Comparison of ENCODE assay signal across 17 cellular contexts in the genomic region with DNA sequence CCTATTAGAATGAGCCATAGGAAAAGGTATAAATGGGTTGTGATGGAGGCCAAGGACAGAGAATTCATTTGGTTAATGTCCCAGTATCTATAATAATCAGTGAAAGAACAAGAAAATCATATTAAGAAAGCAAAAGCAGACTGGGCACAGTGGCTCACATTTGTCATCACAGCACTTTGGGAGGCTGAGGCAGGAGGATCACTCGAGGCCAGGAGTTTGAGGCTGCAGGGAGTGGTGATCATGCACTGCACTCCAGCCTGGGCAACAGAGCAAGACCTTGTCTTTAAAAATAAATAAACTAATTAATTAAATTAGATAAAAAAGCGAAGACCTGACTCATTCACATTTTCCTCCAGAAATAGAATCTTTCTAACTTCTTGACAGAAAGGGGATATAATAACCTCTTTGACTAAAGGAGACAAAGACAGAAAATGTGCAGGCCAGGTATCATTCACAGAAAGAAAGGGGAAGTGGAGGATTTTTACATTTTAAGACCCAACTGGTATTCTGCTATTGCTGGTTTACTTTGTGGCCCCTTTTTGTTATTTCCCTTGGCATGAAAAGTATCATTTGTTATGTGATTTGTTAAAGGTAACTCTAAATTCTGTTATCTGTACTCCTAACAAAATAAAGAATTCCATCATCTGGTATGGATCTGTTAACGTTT. TPM values are rescaled to one million over a fixed set of nuclear protein-coding genes. Genes with fewer than 3 reads are reported as not detected.
DNase-seq lines count a peak whose midpoint lies in the region; ATAC-seq and TF ChIP-seq lines count a peak whose summit lies in the region.
"Had no signal": no experiment of that assay in that cellular context is flagged by ENCODE, and none has a peak within 500 bp of the region (broad histone marks: within the 10 kb centered on the region; RNA-seq: fewer than 3 reads in every experiment).

No MANE protein-coding gene starts in this region.

- H3K4me1 Mint-ChIP-seq in activated CD4-positive, alpha-beta memory T cell treated with anti-CD3 and anti-CD28 coated beads, Interleukin-2, amount 10 ng/mL, durations not matched to agents 7 days and 5 days = peaks cover 37% of the 10 kb centered on the region
- peaks cover 31% of the 10 kb centered on the region for H3K4me1 Mint-ChIP-seq in activated CD4-positive, alpha-beta memory T cell treated with anti-CD3 and anti-CD28 coated beads for 36 hours (ENCODE audit: low read depth)
- H3K4me1 Mint-ChIP-seq in endodermal cell = peaks cover 40% of the 10 kb centered on the region
- H3K4me1 Mint-ChIP-seq in progenitor cell of endocrine pancreas (ENCODE audit: low read depth) = peaks cover 41% of the 10 kb centered on the region

- POLR2A ChIA-PET in activated CD4-positive, alpha-beta memory T cell treated with anti-CD3 and anti-CD28 coated beads, Interleukin-2, amount 10 ng/mL, durations not matched to agents 7 days and 5 days (lab: Charles Lee) = interaction anchor here (1.3 to 4.1 kb wide), 3 partner anchors 23 to 70 kb away, joined by 5 to 25 read pairs (median 20); partner anchors contain the start of gene MAPK14
- POLR2A ChIA-PET in activated CD4-positive, alpha-beta memory T cell treated with anti-CD3 and anti-CD28 coated beads for 36 hours (lab: Charles Lee) = interaction anchor here (0.7 to 1.3 kb wide), 2 partner anchors 22 to 71 kb away, joined by 3 read pairs; partner anchors contain the start of gene MAPK14

- peaks cover 52% of the 10 kb centered on the region for H3K36me3 Mint-ChIP-seq in activated CD4-positive, alpha-beta memory T cell treated with anti-CD3 and anti-CD28 coated beads, Interleukin-2, amount 10 ng/mL, durations not matched to agents 7 days and 5 days (ENCODE audit: low read depth)
- H3K36me3 Mint-ChIP-seq in activated CD4-positive, alpha-beta memory T cell treated with anti-CD3 and anti-CD28 coated beads for 36 hours = peaks cover 11% of the 10 kb centered on the region
- peaks cover 7% of the 10 kb centered on the region for H3K36me3 Mint-ChIP-seq in endodermal cell (ENCODE audit: low read depth)
- H3K36me3 Mint-ChIP-seq in progenitor cell of endocrine pancreas (ENCODE audit: insufficient read depth) = peaks cover 4% of the 10 kb centered on the region

- H3K9me3 ChIP-seq in Loucy (ENCODE audit: insufficient read depth, low read depth, low read length) (no peaks in the 10 kb centered on the region), endodermal cell (ENCODE audit: control insufficient read depth, low read length) (no peaks in the 10 kb centered on the region), lower lobe of right lung (no peaks in the 10 kb centered on the region)
- H3K9me3 ChIP-seq: esophagus squamous epithelium, gastroesophageal sphincter had no signal

- intact Hi-C loops in activated CD4-positive, alpha-beta memory T cell treated with anti-CD3 and anti-CD28 coated beads for 36 hours (cut with micrococcal nuclease) = no loop called here
- intact Hi-C loops in lower lobe of right lung (cut with DNase I) = loop anchor here (5.0 kb wide), 1 partner anchor 71 kb away; the partner anchor contains the start of gene MAPK14

- no peaks in the 10 kb centered on the region for H3K27me3 ChIP-seq in Loucy (ENCODE audit: insufficient read depth, low read length, poor library complexity, severe bottlenecking)
- no peaks in the 10 kb centered on the region for H3K27me3 ChIP-seq in endodermal cell (ENCODE audit: control insufficient read depth, insufficient read depth, low read length, poor library complexity, severe bottlenecking)
- H3K27me3 ChIP-seq in lower lobe of right lung (ENCODE audit: low read depth) = no peaks in the 10 kb centered on the region
- H3K27me3 ChIP-seq: esophagus squamous epithelium, gastroesophageal sphincter had no signal

- H3K4me3 ChIP-seq in Loucy (ENCODE audit: low read length, poor library complexity, severe bottlenecking) = peak overlapping the region; percentile 66
- H3K4me3 ChIP-seq in endodermal cell (ENCODE audit: low read length) = no peak overlapping the region
- no peak overlapping the region for H3K4me3 ChIP-seq in lower lobe of right lung
- H3K4me3 ChIP-seq: esophagus squamous epithelium, gastroesophageal sphincter had no signal

- CTCF ChIA-PET in activated CD4-positive, alpha-beta memory T cell treated with anti-CD3 and anti-CD28 coated beads, Interleukin-2, amount 10 ng/mL, durations not matched to agents 7 days and 5 days (lab: Charles Lee) = interaction anchor here (0.6 to 8.9 kb wide), 4 partner anchors 16 to 693 kb away, joined by 3 to 142 read pairs (median 4); partner anchors contain the start of gene MAPK14
- CTCF ChIA-PET in activated CD4-positive, alpha-beta memory T cell treated with anti-CD3 and anti-CD28 coated beads for 36 hours (lab: Charles Lee) = interaction anchor here (1.0 to 1.3 kb wide), 3 partner anchors 13 to 71 kb away, joined by 3 to 5 read pairs (median 4); partner anchors contain the start of gene MAPK14

- no peak overlapping the region for H2AFZ ChIP-seq in Loucy (ENCODE audit: low read length)

- H3F3A ChIP-seq in Loucy (ENCODE audit: low read depth) = peaks cover 28% of the 10 kb centered on the region

- no peak for ATAC-seq in lower lobe of right lung
- ATAC-seq: gastroesophageal sphincter had no signal

- WGBS in endodermal cell (ENCODE audit: insufficient coverage in 1 of 2, insufficient read length in 1 of 2), 2 experiments = 55 to 76% methylated on average over 1 to 2 of the region's 3 CpGs

- H3K9me2 ChIP-seq in Loucy (replicated peaks; ENCODE audit: low read depth, low read length) = no peaks in the 10 kb centered on the region

- no peak for TF ChIP-seq CTCF in Loucy (conservative IDR thresholded peaks at IDR 0.05; ENCODE audit: low read length)
- TF ChIP-seq CTCF in endodermal cell (conservative IDR thresholded peaks at IDR 0.05) = no peak
- no peak for TF ChIP-seq CTCF in progenitor cell of endocrine pancreas (IDR thresholded peaks at IDR 0.05; ENCODE audit: unreplicated experiment)
- TF ChIP-seq CTCF in lower lobe of right lung (IDR thresholded peaks at IDR 0.05) = no peak

- H3K36me3 ChIP-seq in Loucy (ENCODE audit: insufficient read depth, low read length) (peaks cover 36% of the 10 kb centered on the region; the same call in 1 of the 2 replicates), endodermal cell (ENCODE audit: control insufficient read depth, insufficient read depth, low read length) (peaks cover 30% of the 10 kb centered on the region), lower lobe of right lung (peaks cover 56% of the 10 kb centered on the region)

- H3K79me2 ChIP-seq in Loucy (ENCODE audit: insufficient read depth, low read length) = peaks cover 43% of the 10 kb centered on the region

- no peak for DNase-seq in activated CD4-positive, alpha-beta memory T cell treated with anti-CD3 and anti-CD28 coated beads, Interleukin-2, amount 10 ng/mL, durations not matched to agents 7 days and 5 days
- DNase-seq in activated CD4-positive, alpha-beta memory T cell treated with anti-CD3 and anti-CD28 coated beads for 36 hours = no peak
- no peak for DNase-seq in endodermal cell
- DNase-seq in progenitor cell of endocrine pancreas (ENCODE audit: low spot score, unreplicated experiment) = no peak
- no peak for DNase-seq in COR-L47 (lab: John Stamatoyannopoulos, UW)
- no peak for DNase-seq in activated CD8-positive, alpha-beta memory T cell treated with anti-CD3 and anti-CD28 coated beads, Interleukin-2, amount 50 U/mL, for 48 hours
- no peak for DNase-seq in lower lobe of right lung
- DNase-seq: 8988T; activated CD4-positive, alpha-beta T cell treated with anti-CD3 and anti-CD28 coated beads for 48 hours; activated naive CD4-positive, alpha-beta T cell treated with Interleukin-2 at 50 U/mL for 16 hours; AML-193; effector CD8-positive, alpha-beta T cell; esophagus squamous epithelium; left cardiac atrium; NCI-H69 had no signal

- H3K4me1 ChIP-seq in Loucy (ENCODE audit: insufficient read depth, low read length, poor library complexity, severe bottlenecking) = peaks cover 84% of the 10 kb centered on the region
- H3K4me1 ChIP-seq in endodermal cell (ENCODE audit: control insufficient read depth, insufficient read depth, low read length) = peaks cover 9% of the 10 kb centered on the region
- H3K4me1 ChIP-seq in lower lobe of right lung = peaks cover 9% of the 10 kb centered on the region

- H3K4me2 ChIP-seq in Loucy (ENCODE audit: low read depth, low read length, poor library complexity, severe bottlenecking) = peak overlapping the region; percentile 84

- H4K20me1 ChIP-seq in Loucy (ENCODE audit: insufficient read depth, low read length, poor library complexity, severe bottlenecking) = no peaks in the 10 kb centered on the region

- H3K27ac ChIP-seq in endodermal cell (ENCODE audit: low read depth, low read length) = no peak overlapping the region
- H3K27ac ChIP-seq in lower lobe of right lung = no peak overlapping the region
- H3K27ac ChIP-seq: esophagus squamous epithelium had no signal

- H3K27ac Mint-ChIP-seq in activated CD4-positive, alpha-beta memory T cell treated with anti-CD3 and anti-CD28 coated beads, Interleukin-2, amount 10 ng/mL, durations not matched to agents 7 days and 5 days = peak overlapping the region; percentile 41
- no peak overlapping the region for H3K27ac Mint-ChIP-seq in activated CD4-positive, alpha-beta memory T cell treated with anti-CD3 and anti-CD28 coated beads for 36 hours
- H3K27ac Mint-ChIP-seq in endodermal cell = peak overlapping the region; percentile 74
- H3K27ac Mint-ChIP-seq in progenitor cell of endocrine pancreas = peak overlapping the region; percentile 88

- peak overlapping the region; percentile 83 for H3K9ac ChIP-seq in Loucy (ENCODE audit: low read depth, low read length, poor library complexity, severe bottlenecking)
- H3K9ac ChIP-seq in endodermal cell (ENCODE audit: extremely low read depth, low read length, poor library complexity, severe bottlenecking) = no peak overlapping the region

- no peaks in the 10 kb centered on the region for H3K9me3 Mint-ChIP-seq in activated CD4-positive, alpha-beta memory T cell treated with anti-CD3 and anti-CD28 coated beads, Interleukin-2, amount 10 ng/mL, durations not matched to agents 7 days and 5 days
- no peaks in the 10 kb centered on the region for H3K9me3 Mint-ChIP-seq in activated CD4-positive, alpha-beta memory T cell treated with anti-CD3 and anti-CD28 coated beads for 36 hours
- H3K9me3 Mint-ChIP-seq in endodermal cell (no peaks in the 10 kb centered on the region), progenitor cell of endocrine pancreas (ENCODE audit: low read depth) (no peaks in the 10 kb centered on the region)

- H3K27me3 Mint-ChIP-seq in activated CD4-positive, alpha-beta memory T cell treated with anti-CD3 and anti-CD28 coated beads, Interleukin-2, amount 10 ng/mL, durations not matched to agents 7 days and 5 days = no peaks in the 10 kb centered on the region
- H3K27me3 Mint-ChIP-seq in activated CD4-positive, alpha-beta memory T cell treated with anti-CD3 and anti-CD28 coated beads for 36 hours = no peaks in the 10 kb centered on the region
- H3K27me3 Mint-ChIP-seq in endodermal cell (ENCODE audit: insufficient read depth) = no peaks in the 10 kb centered on the region
- no peaks in the 10 kb centered on the region for H3K27me3 Mint-ChIP-seq in progenitor cell of endocrine pancreas

- H3K4me3 Mint-ChIP-seq in activated CD4-positive, alpha-beta memory T cell treated with anti-CD3 and anti-CD28 coated beads, Interleukin-2, amount 10 ng/mL, durations not matched to agents 7 days and 5 days = no peak overlapping the region
- H3K4me3 Mint-ChIP-seq in activated CD4-positive, alpha-beta memory T cell treated with anti-CD3 and anti-CD28 coated beads for 36 hours = no peak overlapping the region
- H3K4me3 Mint-ChIP-seq in endodermal cell = no peak overlapping the region
- no peak overlapping the region for H3K4me3 Mint-ChIP-seq in progenitor cell of endocrine pancreas (ENCODE audit: low read depth)

RNA-seq across cellular contexts. Expression of gene MAPK13, which starts 31.9 kb away (rescaled TPM):
- 10 to 100 TPM; 53.7 to 56.2 TPM for total RNA-seq in activated CD4-positive, alpha-beta memory T cell treated with anti-CD3 and anti-CD28 coated beads, Interleukin-2, amount 10 ng/mL, durations not matched to agents 7 days and 5 days
- total RNA-seq in activated CD4-positive, alpha-beta memory T cell treated with anti-CD3 and anti-CD28 coated beads for 36 hours = 10 to 100 TPM; 61.0 to 65.0 TPM
- total RNA-seq in endodermal cell = 10 to 100 TPM; 14.6 to 16.0 TPM
- 3.1 TPM for polyA plus RNA-seq in endodermal cell (2013, experiment 1 of 2)
- polyA plus RNA-seq in endodermal cell (2013, experiment 2 of 2) = 2.1 TPM
- total RNA-seq in progenitor cell of endocrine pancreas = 41.2 and 42.9 TPM in 2 replicates
- 71.7 TPM for total RNA-seq in lower lobe of right lung
